In the genomic region with DNA sequence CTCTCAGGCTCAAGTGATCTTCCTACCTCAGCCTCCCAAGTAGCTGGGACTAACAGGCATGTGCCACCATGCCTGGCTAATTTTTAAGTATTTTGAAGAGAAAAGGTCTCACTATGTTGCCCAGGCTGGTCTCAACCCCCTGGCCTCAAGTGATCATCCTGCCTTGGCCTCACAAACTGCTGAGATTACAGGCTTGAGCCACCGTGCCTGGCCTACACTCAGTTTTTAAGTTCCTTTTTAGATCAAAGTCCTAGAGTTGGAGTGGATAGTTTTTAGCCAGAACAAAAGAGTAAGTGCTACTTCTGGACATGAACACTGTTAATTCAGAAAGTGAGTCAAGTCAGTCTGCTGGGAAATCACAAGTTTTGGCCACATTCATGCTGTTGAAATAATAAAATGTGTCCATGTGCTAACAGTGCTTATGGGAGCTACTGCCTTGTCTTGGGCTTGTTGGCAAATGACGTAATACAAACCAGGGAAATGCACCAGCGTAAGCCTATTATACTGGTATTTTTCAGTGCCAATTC, we compare ENCODE assay signal across 1 cellular context.
TF ChIP-seq lines count a peak whose summit lies in the region.

No MANE protein-coding gene starts in this region.

TF ChIP-seq in GM23338, 12 proteins besides CTCF, POLR2A, EP300 and RAD21 (continued from another document):
- TF ChIP-seq ZNF462 (CRISPR knock-in tag; IDR thresholded peaks at IDR 0.05) (no peak), ZNF114 (CRISPR knock-in tag; IDR thresholded peaks at IDR 0.05) (no peak), CREB1 (CRISPR knock-in tag; IDR thresholded peaks at IDR 0.05; ENCODE audit: low read depth) (no peak), NANOG (IDR thresholded peaks at IDR 0.05; ENCODE audit: borderline replicate concordance) (no peak), EZH2 (IDR thresholded peaks at IDR 0.05; ENCODE audit: low read depth, unreplicated experiment) (no peak), STAT1 (IDR thresholded peaks at IDR 0.05; ENCODE audit: unreplicated experiment) (no peak), EZH2phosphoT487 (IDR thresholded peaks at IDR 0.05; ENCODE audit: unreplicated experiment) (no peak)
- TF ChIP-seq, protein P1, sequence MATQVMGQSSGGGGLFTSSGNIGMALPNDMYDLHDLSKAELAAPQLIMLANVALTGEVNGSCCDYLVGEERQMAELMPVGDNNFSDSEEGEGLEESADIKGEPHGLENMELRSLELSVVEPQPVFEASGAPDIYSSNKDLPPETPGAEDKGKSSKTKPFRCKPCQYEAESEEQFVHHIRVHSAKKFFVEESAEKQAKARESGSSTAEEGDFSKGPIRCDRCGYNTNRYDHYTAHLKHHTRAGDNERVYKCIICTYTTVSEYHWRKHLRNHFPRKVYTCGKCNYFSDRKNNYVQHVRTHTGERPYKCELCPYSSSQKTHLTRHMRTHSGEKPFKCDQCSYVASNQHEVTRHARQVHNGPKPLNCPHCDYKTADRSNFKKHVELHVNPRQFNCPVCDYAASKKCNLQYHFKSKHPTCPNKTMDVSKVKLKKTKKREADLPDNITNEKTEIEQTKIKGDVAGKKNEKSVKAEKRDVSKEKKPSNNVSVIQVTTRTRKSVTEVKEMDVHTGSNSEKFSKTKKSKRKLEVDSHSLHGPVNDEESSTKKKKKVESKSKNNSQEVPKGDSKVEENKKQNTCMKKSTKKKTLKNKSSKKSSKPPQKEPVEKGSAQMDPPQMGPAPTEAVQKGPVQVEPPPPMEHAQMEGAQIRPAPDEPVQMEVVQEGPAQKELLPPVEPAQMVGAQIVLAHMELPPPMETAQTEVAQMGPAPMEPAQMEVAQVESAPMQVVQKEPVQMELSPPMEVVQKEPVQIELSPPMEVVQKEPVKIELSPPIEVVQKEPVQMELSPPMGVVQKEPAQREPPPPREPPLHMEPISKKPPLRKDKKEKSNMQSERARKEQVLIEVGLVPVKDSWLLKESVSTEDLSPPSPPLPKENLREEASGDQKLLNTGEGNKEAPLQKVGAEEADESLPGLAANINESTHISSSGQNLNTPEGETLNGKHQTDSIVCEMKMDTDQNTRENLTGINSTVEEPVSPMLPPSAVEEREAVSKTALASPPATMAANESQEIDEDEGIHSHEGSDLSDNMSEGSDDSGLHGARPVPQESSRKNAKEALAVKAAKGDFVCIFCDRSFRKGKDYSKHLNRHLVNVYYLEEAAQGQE (IDR thresholded peaks at IDR 0.05; ENCODE audit: unreplicated experiment) = no peak
- TF ChIP-seq, protein P2, sequence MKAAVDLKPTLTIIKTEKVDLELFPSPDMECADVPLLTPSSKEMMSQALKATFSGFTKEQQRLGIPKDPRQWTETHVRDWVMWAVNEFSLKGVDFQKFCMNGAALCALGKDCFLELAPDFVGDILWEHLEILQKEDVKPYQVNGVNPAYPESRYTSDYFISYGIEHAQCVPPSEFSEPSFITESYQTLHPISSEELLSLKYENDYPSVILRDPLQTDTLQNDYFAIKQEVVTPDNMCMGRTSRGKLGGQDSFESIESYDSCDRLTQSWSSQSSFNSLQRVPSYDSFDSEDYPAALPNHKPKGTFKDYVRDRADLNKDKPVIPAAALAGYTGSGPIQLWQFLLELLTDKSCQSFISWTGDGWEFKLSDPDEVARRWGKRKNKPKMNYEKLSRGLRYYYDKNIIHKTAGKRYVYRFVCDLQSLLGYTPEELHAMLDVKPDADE (IDR thresholded peaks at IDR 0.05) = no peak
